ENCODE assay signal across 8 cellular contexts in the genomic region with DNA sequence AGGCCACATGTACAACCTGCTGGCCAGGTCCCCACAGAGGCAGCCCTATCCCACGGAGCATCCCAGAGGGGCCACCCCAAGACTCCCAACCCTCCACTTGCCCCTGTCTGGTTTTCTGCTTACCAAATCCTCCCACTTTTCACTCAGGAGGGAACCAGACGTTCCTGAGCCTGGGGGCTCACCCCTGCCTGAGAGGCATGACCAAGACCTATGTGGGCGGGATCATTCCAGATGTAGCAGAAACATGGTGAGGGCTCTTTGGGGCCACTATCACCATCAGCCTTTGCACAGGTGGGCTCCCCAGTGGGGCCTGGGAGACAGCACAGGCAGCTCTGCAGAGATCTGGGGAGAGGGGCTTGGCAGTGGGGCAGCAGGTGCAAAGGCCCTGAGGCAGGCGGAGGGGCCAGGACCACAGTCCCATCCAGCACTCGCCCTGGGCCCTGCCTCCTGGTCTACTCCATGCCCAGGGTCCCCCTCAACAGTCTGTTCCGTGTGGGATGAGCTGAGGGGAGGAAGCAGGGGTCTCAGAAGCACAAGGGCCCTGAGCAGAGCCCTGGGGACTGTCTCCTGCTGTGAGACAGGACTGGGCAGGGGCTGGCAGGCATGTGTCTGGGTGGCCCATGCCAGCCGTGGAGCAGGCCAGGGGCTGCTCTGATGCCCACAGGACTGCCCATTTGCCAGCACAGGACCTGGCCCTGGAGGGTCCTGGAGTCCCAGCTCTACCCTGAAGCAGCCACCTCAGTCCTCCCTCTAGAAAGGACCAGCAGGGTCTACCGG. TPM values are rescaled to one million over a fixed set of nuclear protein-coding genes. Genes with fewer than 3 reads are reported as not detected.
DNase-seq lines count a peak whose midpoint lies in the region; ATAC-seq and TF ChIP-seq lines count a peak whose summit lies in the region.

No MANE protein-coding gene starts in this region.

- WGBS in mesodermal cell (ENCODE audit: insufficient coverage in 2 of 2), 2 experiments, result 49 to 79% methylated on average over 4 to 7 of the region's 8 CpGs

- in situ Hi-C loops in GM13977 (cut with MboI; ENCODE audit: low pct_unique_long_range_greater_than_20kb, low sequenced_read_pairs, unreplicated experiment), result no loop called here

- H3K27ac ChIP-seq in 22Rv1 (peak overlapping the region; percentile 98), angular gyrus (ENCODE audit: low read depth, low read length) (peak overlapping the region; percentile 93), mesodermal cell (ENCODE audit: low read depth, low read length, severe bottlenecking) (peak overlapping the region; percentile 1)

- no peaks in the 10 kb centered on the region for H3K9me3 ChIP-seq in mesodermal cell (ENCODE audit: control insufficient read depth, low read length)

- ATAC-seq in HG03196 (IDR thresholded peaks at IDR 0.05; ENCODE audit: unreplicated experiment) (peak; percentile 5), HG03280 (IDR thresholded peaks at IDR 0.05; ENCODE audit: unreplicated experiment) (no peak), HG02798 (IDR thresholded peaks at IDR 0.05; ENCODE audit: poor library complexity, unreplicated experiment) (no peak)

- H3K4me3 ChIP-seq in mesodermal cell (ENCODE audit: extremely low read depth, insufficient read depth, low read length, poor library complexity, severe bottlenecking), result no peak overlapping the region

- peaks cover 4% of the 10 kb centered on the region for H3K36me3 ChIP-seq in mesodermal cell (ENCODE audit: control insufficient read depth, insufficient read depth, low read length)

- no peak for DNase-seq in NCI-H2171 treated with DMSO at 0.1 percent for 48 hours (lab: John Stamatoyannopoulos, UW)
- no peak for DNase-seq in GM13977 (ENCODE audit: low spot score)

- H3K4me1 ChIP-seq in mesodermal cell (ENCODE audit: control insufficient read depth, insufficient read depth, low read length, poor library complexity, severe bottlenecking), result peaks cover 11% of the 10 kb centered on the region

- no peak for TF ChIP-seq CTCF in 22Rv1 (IDR thresholded peaks at IDR 0.05)
- no peak for TF ChIP-seq CTCF in GM13977 (IDR thresholded peaks at IDR 0.05; ENCODE audit: extremely low read depth, insufficient read depth, missing control alignments)

RNA-seq across cellular contexts. Expression of gene PIM3, which starts 9.4 kb away (rescaled TPM):
- 33.9 TPM for polyA plus RNA-seq in mesodermal cell (2013, experiment 1 of 2)
- polyA plus RNA-seq in mesodermal cell (2013, experiment 2 of 2), result 25.2 TPM

RNA-seq across cellular contexts. Expression of gene IL17REL, which starts 42.6 kb away (rescaled TPM):
- polyA plus RNA-seq in mesodermal cell (2013, experiment 1 of 2), result not detected
- polyA plus RNA-seq in mesodermal cell (2013, experiment 2 of 2), result not detected

RNA-seq across cellular contexts. Expression of gene CRELD2, which starts 51.5 kb away (rescaled TPM):
- 36.2 TPM for polyA plus RNA-seq in mesodermal cell (2013, experiment 1 of 2)
- polyA plus RNA-seq in mesodermal cell (2013, experiment 2 of 2), result 30.3 TPM

RNA-seq across cellular contexts. Expression of gene ALG12, which starts 51.7 kb away (rescaled TPM):
- 16.7 TPM for polyA plus RNA-seq in mesodermal cell (2013, experiment 1 of 2)
- 12.9 TPM for polyA plus RNA-seq in mesodermal cell (2013, experiment 2 of 2)

Comparison
In these comparisons a context has a peak if more than half of its experiments do, and no peak if none do; other contexts are left out.
1. H3K27ac ChIP-seq: peak in every context shown above with its lines; median percentile 98 in 22Rv1; 93 in angular gyrus; 1 in mesodermal cell.